Comparison of ENCODE assay signal across 19 cellular contexts in the genomic region with DNA sequence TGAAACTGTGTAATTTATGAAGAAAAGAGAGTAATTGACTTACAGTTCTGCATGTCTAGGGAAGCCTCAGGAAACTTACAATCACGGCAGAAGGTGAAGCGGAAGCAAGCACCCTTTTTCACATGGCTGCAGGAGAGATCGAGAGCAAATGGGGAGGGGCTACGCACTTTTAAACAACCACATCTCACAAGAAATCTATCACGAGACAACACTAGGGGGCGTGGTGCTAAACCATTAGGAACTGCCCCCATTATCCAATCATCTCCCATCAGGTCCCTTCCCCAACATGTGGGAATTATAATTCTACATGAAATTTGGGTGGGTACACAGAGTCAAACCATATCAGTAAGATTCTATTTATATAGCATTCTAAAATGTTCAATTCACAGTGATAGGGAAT.
A peak's percentile ranks its signal among the peaks of the same experiment; 100 is the strongest.
DNase-seq lines count a peak whose midpoint lies in the region; ATAC-seq and TF ChIP-seq lines count a peak whose summit lies in the region.
"Had no signal": no experiment of that assay in that cellular context is flagged by ENCODE, and none has a peak within 500 bp of the region (broad histone marks: within the 10 kb centered on the region; RNA-seq: fewer than 3 reads in every experiment).

No MANE protein-coding gene starts in this region.

- no peak overlapping the region for H3K4me3 ChIP-seq in HFF-Myc (replicated peaks; ENCODE audit: low read depth, low read length)
- H3K4me3 ChIP-seq: ascending aorta, colonic mucosa, skin epidermis had no signal

- in situ Hi-C loops in SK-MEL-5 (cut with HindIII; ENCODE audit: low pct_unique_long_range_greater_than_20kb, low sequenced_read_pairs) = no loop called here

- DNase-seq in HFF-Myc (ENCODE audit: extremely low read depth, low read depth) = no peak
- peak; percentile 53 for DNase-seq in SK-MEL-5 (ENCODE audit: low read depth, low spot score)
- DNase-seq in iPS DF 19.7 (ENCODE audit: low read depth, low spot score) = peak; percentile 45
- no peak for DNase-seq in NCI-H2107 (lab: John Stamatoyannopoulos, UW)
- DNase-seq: activated naive CD4-positive, alpha-beta T cell treated with anti-CD3 and anti-CD28 coated beads for 36 hours; activated T-cell treated with anti-CD3 and anti-CD28 coated beads for 4 hours; colonic mucosa; MM.1S; naive thymus-derived CD4-positive, alpha-beta T cell; NCI-H1930; stimulated activated CD4-positive, alpha-beta T cell treated with anti-CD3 and anti-CD28 coated beads, Interleukin-4, amount 100 ng/mL, for 1 hour; substantia nigra; SW 1271 had no signal

- ATAC-seq in HG02884 (IDR thresholded peaks at IDR 0.05; ENCODE audit: unreplicated experiment) (no peak), HG03571 (IDR thresholded peaks at IDR 0.05; ENCODE audit: unreplicated experiment) (no peak), HG03039 (IDR thresholded peaks at IDR 0.05; ENCODE audit: unreplicated experiment) (no peak)
- ATAC-seq: naive thymus-derived CD4-positive, alpha-beta T cell had no signal

- TF ChIP-seq CTCF in C4-2B (conservative IDR thresholded peaks at IDR 0.05) = peak; percentile 49
- peak; percentile 15 for TF ChIP-seq CTCF in HFF-Myc (IDR thresholded peaks at IDR 0.05; ENCODE audit: low read depth, low read length, missing control alignments)

- H3K27ac ChIP-seq in C4-2B = no peak overlapping the region
- H3K27ac ChIP-seq: ascending aorta, colonic mucosa, skin epidermis had no signal

Comparison
In these comparisons a context has a peak if more than half of its experiments do, and no peak if none do; other contexts are left out.
1. DNase-seq: peak in SK-MEL-5 (single experiment) and iPS DF 19.7 (single experiment); none in HFF-Myc (single experiment) and NCI-H2107 (single experiment).